Comparison of ENCODE assay signal across 8 cellular contexts in genomic region chr16:67530013-67530939, GRCh38. TPM values are rescaled to one million over a fixed set of nuclear protein-coding genes. Genes with fewer than 3 reads are reported as not detected.
DNase-seq lines count a peak whose midpoint lies in the region; ATAC-seq and TF ChIP-seq lines count a peak whose summit lies in the region.

No MANE protein-coding gene starts in this region.

- H2AFZ ChIP-seq in fibroblast of lung (ENCODE audit: low read length) = peak overlapping the region; percentile 53

- H3K27ac ChIP-seq in WERI-Rb-1 = peak overlapping the region; percentile 99
- peak overlapping the region; percentile 95 for H3K27ac ChIP-seq in fibroblast of lung (ENCODE audit: insufficient read depth, low read length)
- H3K27ac ChIP-seq in muscle layer of duodenum (ENCODE audit: low read length) = peak overlapping the region; percentile 79
- H3K27ac ChIP-seq in uterus = peak overlapping the region; percentile 94 to 95

- H3K4me1 ChIP-seq in fibroblast of lung (ENCODE audit: control insufficient read depth, extremely low read depth, insufficient read depth, low read length) = peaks cover 4% of the 10 kb centered on the region
- H3K4me1 ChIP-seq in muscle layer of duodenum (ENCODE audit: control insufficient read depth in 1 of 2, insufficient read depth in 2 of 2, low read length in 2 of 2) = peaks cover 9 to 21% of the 10 kb centered on the region in 2 donors
- H3K4me1 ChIP-seq in uterus = peaks cover 0 to 10% of the 10 kb centered on the region in 2 donors

- H3K4me2 ChIP-seq in fibroblast of lung (ENCODE audit: extremely low read depth, insufficient read depth, low read length) = peak overlapping the region; percentile 100

- peak overlapping the region; percentile 89 for H3K4me3 ChIP-seq in WERI-Rb-1 (ENCODE audit: low read depth, low read length)
- H3K4me3 ChIP-seq in fibroblast of lung (replicated peaks in 1 of 4; ENCODE audit: control extremely low read depth in 1 of 4, insufficient read depth in 1 of 4, low read depth in 3 of 4, low read length in 4 of 4) = peak overlapping the region; percentile 86 to 90 (median 87)
- peak overlapping the region; percentile 91 to 94 for H3K4me3 ChIP-seq in muscle layer of duodenum (ENCODE audit: low read depth in 1 of 2, low read length in 2 of 2)
- H3K4me3 ChIP-seq in uterus = peak overlapping the region; percentile 85 to 93

- no peaks in the 10 kb centered on the region for H4K20me1 ChIP-seq in fibroblast of lung (ENCODE audit: control insufficient read depth, extremely low read depth, insufficient read depth, low read length)

- H3K36me3 ChIP-seq in WERI-Rb-1 (peaks cover 18% of the 10 kb centered on the region), fibroblast of lung (ENCODE audit: control insufficient read depth, insufficient read depth, low read length) (no peaks in the 10 kb centered on the region), muscle layer of duodenum (ENCODE audit: control insufficient read depth in 1 of 2, insufficient read depth in 2 of 2, low read length in 2 of 2) (no peaks in the 10 kb centered on the region), uterus (no peaks in the 10 kb centered on the region)

- ATAC-seq in HG02759 (IDR thresholded peaks at IDR 0.05; ENCODE audit: unreplicated experiment) (peak; percentile 35), HG03039 (IDR thresholded peaks at IDR 0.05; ENCODE audit: unreplicated experiment) (no peak)

- H3K9ac ChIP-seq in fibroblast of lung (ENCODE audit: insufficient read depth, low read length) = peak overlapping the region; percentile 92

- DNase-seq in NCI-H345 (lab: John Stamatoyannopoulos, UW) = peak; percentile 30
- no peak for DNase-seq in NCI-H345 treated with DMSO at 0.1 percent for 48 hours (lab: John Stamatoyannopoulos, UW; ENCODE audit: unreplicated experiment)
- DNase-seq in WERI-Rb-1 = peak; percentile 49
- DNase-seq in fibroblast of lung (ENCODE audit: low read depth in 2 of 2) = peak; percentile 72 to 85
- peak; percentile 81 for DNase-seq in uterus

- H3K79me2 ChIP-seq in fibroblast of lung (ENCODE audit: control insufficient read depth, insufficient read depth, low read length) = peaks cover 30% of the 10 kb centered on the region

- TF ChIP-seq CTCF in WERI-Rb-1 (IDR thresholded peaks at IDR 0.05; ENCODE audit: low read depth, low read length) (no peak), fibroblast of lung (conservative IDR thresholded peaks at IDR 0.05 in 1 of 2, IDR thresholded peaks at IDR 0.05 in 1 of 2; ENCODE audit: low read depth in 1 of 2, low read length in 2 of 2) (no peak), uterus (IDR thresholded peaks at IDR 0.05) (no peak)

- H3K27me3 ChIP-seq in WERI-Rb-1 (ENCODE audit: insufficient read depth, low read depth, severe bottlenecking) (no peaks in the 10 kb centered on the region), fibroblast of lung (ENCODE audit: control insufficient read depth, insufficient read depth, low read length) (no peaks in the 10 kb centered on the region), muscle layer of duodenum (ENCODE audit: low read depth, low read length) (peaks cover 4% of the 10 kb centered on the region), uterus (no peaks in the 10 kb centered on the region)

- no peaks in the 10 kb centered on the region for H3K9me3 ChIP-seq in WERI-Rb-1 (ENCODE audit: severe bottlenecking)
- no peaks in the 10 kb centered on the region for H3K9me3 ChIP-seq in fibroblast of lung (ENCODE audit: control insufficient read depth, insufficient read depth, low read depth, low read length)
- no peaks in the 10 kb centered on the region for H3K9me3 ChIP-seq in muscle layer of duodenum (ENCODE audit: control insufficient read depth in 1 of 2, low read length in 2 of 2)
- H3K9me3 ChIP-seq in uterus = no peaks in the 10 kb centered on the region

- peak; percentile 63 to 84 for TF ChIP-seq POLR2A in uterus (IDR thresholded peaks at IDR 0.05)

- intact Hi-C loops in uterus (cut with DNase I; ENCODE audit: low total_unique reads) = no loop called here

RNA-seq across cellular contexts. Expression of gene RIPOR1, which starts 1.6 kb away (rescaled TPM):
- total RNA-seq in fibroblast of lung = 19.5 and 26.6 TPM in 2 replicates
- polyA plus RNA-seq in fibroblast of lung = 13.7 and 16.0 TPM in 2 replicates
- polyA plus RNA-seq in fibroblast of lung (2012) = 36.7 and 38.7 TPM in 2 replicates
- 68.6 and 87.4 TPM in 2 replicates for polyA minus RNA-seq in fibroblast of lung (ENCODE audit: low replicate concordance)
- 100 to 1,000 TPM in 1 of 4 donors, 10 to 100 TPM in 3; 48.2 to 137 (median 57.4) TPM for total RNA-seq in uterus

RNA-seq across cellular contexts. Expression of gene CTCF, which starts 32.0 kb away (rescaled TPM):
- total RNA-seq in fibroblast of lung = 20.0 and 21.1 TPM in 2 replicates
- polyA plus RNA-seq in fibroblast of lung = 20.9 and 32.6 TPM in 2 replicates
- polyA plus RNA-seq in fibroblast of lung (2012) = 16.8 and 24.3 TPM in 2 replicates
- polyA minus RNA-seq in fibroblast of lung (ENCODE audit: low replicate concordance) = 18.8 and 27.5 TPM in 2 replicates
- 10 to 100 TPM; 24.8 to 54.1 (median 43.7) TPM for total RNA-seq in uterus

RNA-seq across cellular contexts. Expression of gene AGRP, which starts 46.9 kb away (rescaled TPM):
- not detected in 2 replicates for total RNA-seq in fibroblast of lung
- polyA plus RNA-seq in fibroblast of lung = not detected in 2 replicates
- polyA plus RNA-seq in fibroblast of lung (2012) = not detected in 2 replicates
- not detected in 2 replicates for polyA minus RNA-seq in fibroblast of lung (ENCODE audit: low replicate concordance)
- total RNA-seq in uterus = not detected

RNA-seq across cellular contexts. Expression of gene ATP6V0D1, which starts 49.3 kb away (rescaled TPM):
- 68.1 and 91.2 TPM in 2 replicates for total RNA-seq in fibroblast of lung
- 183 and 230 TPM in 2 replicates for polyA plus RNA-seq in fibroblast of lung
- 128 and 158 TPM in 2 replicates for polyA plus RNA-seq in fibroblast of lung (2012)
- polyA minus RNA-seq in fibroblast of lung (ENCODE audit: low replicate concordance) = 647 and 705 TPM in 2 replicates
- 100 to 1,000 TPM in 2 of 4 donors, 10 to 100 TPM in 2; 67.4 to 243 (median 100) TPM for total RNA-seq in uterus
